Comparison of ENCODE assay signal across 23 cellular contexts in the genomic region with DNA sequence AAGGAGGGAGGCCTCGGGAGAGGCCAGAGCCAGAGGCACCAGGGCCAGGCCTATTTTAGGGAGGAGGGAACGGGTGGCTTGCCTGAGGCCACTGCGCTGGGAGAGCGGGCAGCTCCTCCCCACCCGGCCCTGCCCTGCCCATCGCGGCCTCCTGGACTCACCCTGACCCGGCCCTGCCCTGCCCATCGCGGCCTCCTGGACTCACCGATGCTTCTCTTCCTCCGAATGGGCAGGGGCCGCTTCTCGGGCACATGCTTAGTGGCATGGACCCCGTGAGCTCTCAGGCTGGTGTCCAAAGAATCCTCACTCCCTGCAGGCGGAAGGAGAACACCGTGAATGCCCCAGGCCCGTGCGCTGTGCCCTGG. TPM values are rescaled to one million over a fixed set of nuclear protein-coding genes. Genes with fewer than 3 reads are reported as not detected.
DNase-seq lines count a peak whose midpoint lies in the region; ATAC-seq and TF ChIP-seq lines count a peak whose summit lies in the region.
"Had no signal": no experiment of that assay in that cellular context is flagged by ENCODE, and none has a peak within 500 bp of the region (broad histone marks: within the 10 kb centered on the region; RNA-seq: fewer than 3 reads in every experiment).

No MANE protein-coding gene starts in this region.

- no peak overlapping the region for H4K8ac ChIP-seq in neuronal stem cell (ENCODE audit: low read depth, low read length)

- no peak overlapping the region for H3K4me2 ChIP-seq in neuronal stem cell (ENCODE audit: insufficient read depth, low read length, poor library complexity, severe bottlenecking)
- H3K4me2 ChIP-seq: PC-9 had no signal

- H2BK5ac ChIP-seq in neuronal stem cell (ENCODE audit: low read length) = no peak overlapping the region

- H3K4me3 ChIP-seq in endodermal cell (ENCODE audit: low read length) (no peak overlapping the region), neuronal stem cell (ENCODE audit: low read length in 2 of 2) (no peak overlapping the region), upper lobe of left lung (no peak overlapping the region)
- H3K4me3 ChIP-seq: adrenal gland, PC-9, SJCRH30 had no signal

- DNase-seq in activated naive CD4-positive, alpha-beta T cell treated with anti-CD3 and anti-CD28 coated beads, Interleukin-2, amount 50 U/mL, for 72 hours (ENCODE audit: low spot score in 2 of 2) = no peak
- no peak for DNase-seq in endodermal cell
- DNase-seq in neuronal stem cell (ENCODE audit: low spot score) = no peak
- peak in 1 of 2 donors; percentile 81 for DNase-seq in upper lobe of left lung
- no peak for DNase-seq in activated CD4-positive, alpha-beta T cell treated with anti-CD3 and anti-CD28 coated beads for 4 hours
- no peak for DNase-seq in stimulated activated CD4-positive, alpha-beta T cell treated with anti-CD3 and anti-CD28 coated beads, Interleukin-1b, Interleukin-23, amount 100 ng/mL, for 48 hours
- DNase-seq: activated CD4-positive, alpha-beta T cell treated with anti-CD3 and anti-CD28 coated beads for 1 hour; activated T-cell treated with anti-CD3 and anti-CD28 coated beads, Interleukin-2, amount 50 U/mL, for 4 hours; adrenal gland; CD4-positive, alpha-beta memory T cell; DMS153; head of caudate nucleus; NCI-H2081 treated with DMSO at 0.1 percent for 48 hours; NCI-H446 treated with DMSO at 0.1 percent for 48 hours; PC-9; SJCRH30; stimulated activated naive CD8-positive, alpha-beta T cell treated with anti-CD3 and anti-CD28 coated beads, Interleukin-15, Interleukin-2, amounts not matched to agents 100 U/mL and 50 U/mL, for 24 hours; T-helper 1 cell had no signal

- no peak for ATAC-seq in activated naive CD4-positive, alpha-beta T cell treated with anti-CD3 and anti-CD28 coated beads, Interleukin-2, amount 50 U/mL, for 72 hours
- ATAC-seq in upper lobe of left lung (ENCODE audit: low FRiP score in 2 of 2) (peak in 1 of 2 donors; percentile 14), HG02970 (IDR thresholded peaks at IDR 0.05; ENCODE audit: low FRiP score, unreplicated experiment) (no peak)
- ATAC-seq: activated T-cell treated with anti-CD3 and anti-CD28 coated beads, Interleukin-2, amount 50 U/mL, for 4 hours; HCT116; naive thymus-derived CD8-positive, alpha-beta T cell; stimulated activated naive CD8-positive, alpha-beta T cell treated with anti-CD3 and anti-CD28 coated beads, Interleukin-15, Interleukin-2, amounts not matched to agents 100 U/mL and 50 U/mL, for 24 hours had no signal

- H3K4ac ChIP-seq in neuronal stem cell (ENCODE audit: low read length) = no peak overlapping the region

- H4K91ac ChIP-seq in neuronal stem cell (ENCODE audit: low read depth, low read length, poor library complexity) = no peak overlapping the region

- H3K36me3 Mint-ChIP-seq in activated naive CD4-positive, alpha-beta T cell treated with anti-CD3 and anti-CD28 coated beads, Interleukin-2, amount 50 U/mL, for 24 hours = peaks cover 4% of the 10 kb centered on the region
- no peaks in the 10 kb centered on the region for H3K36me3 Mint-ChIP-seq in activated naive CD4-positive, alpha-beta T cell treated with anti-CD3 and anti-CD28 coated beads, Interleukin-2, amount 50 U/mL, for 72 hours
- peaks cover 7% of the 10 kb centered on the region for H3K36me3 Mint-ChIP-seq in endodermal cell (ENCODE audit: low read depth)
- H3K36me3 Mint-ChIP-seq: CD4-positive, alpha-beta memory T cell; naive thymus-derived CD8-positive, alpha-beta T cell had no signal

- WGBS in endodermal cell (ENCODE audit: insufficient coverage in 1 of 2, insufficient read length in 1 of 2), 2 experiments = 91 to 97% methylated on average over 5 to 19 of the region's 19 CpGs
- no CpG with 5 or more reads among the region's 19 CpGs for WGBS in neuronal stem cell (ENCODE audit: extremely low coverage in 2 of 2, insufficient read length in 2 of 2, insufficient replicate concordance in 1 of 2), 2 donors
- WGBS in upper lobe of left lung, 2 donors = 90 to 92% methylated on average over 2 to 14 of the region's 19 CpGs

- no peaks in the 10 kb centered on the region for H3K9me3 Mint-ChIP-seq in activated naive CD4-positive, alpha-beta T cell treated with anti-CD3 and anti-CD28 coated beads, Interleukin-2, amount 50 U/mL, for 24 hours
- no peaks in the 10 kb centered on the region for H3K9me3 Mint-ChIP-seq in activated naive CD4-positive, alpha-beta T cell treated with anti-CD3 and anti-CD28 coated beads, Interleukin-2, amount 50 U/mL, for 72 hours
- H3K9me3 Mint-ChIP-seq in endodermal cell = no peaks in the 10 kb centered on the region
- H3K9me3 Mint-ChIP-seq: activated T-cell treated with anti-CD3 and anti-CD28 coated beads, Interleukin-2, amount 50 U/mL, for 4 hours; CD4-positive, alpha-beta memory T cell; naive thymus-derived CD8-positive, alpha-beta T cell; type B pancreatic cell had no signal

- no peaks in the 10 kb centered on the region for H3K9me3 ChIP-seq in endodermal cell (ENCODE audit: control insufficient read depth, low read length)
- H3K9me3 ChIP-seq in neuronal stem cell (replicated peaks in 1 of 2; ENCODE audit: control insufficient read depth in 2 of 2, insufficient read depth in 1 of 2, low read depth in 1 of 2, low read length in 2 of 2) = no peaks in the 10 kb centered on the region
- no peaks in the 10 kb centered on the region for H3K9me3 ChIP-seq in upper lobe of left lung
- H3K9me3 ChIP-seq: adrenal gland, SJCRH30 had no signal

- H3K27ac ChIP-seq in endodermal cell (ENCODE audit: low read depth, low read length) (no peak overlapping the region), neuronal stem cell (replicated peaks; ENCODE audit: low read length) (no peak overlapping the region), upper lobe of left lung (peak overlapping the region in 3 of 4 donors; percentile 8 to 44 (median 40))
- H3K27ac ChIP-seq: adrenal gland, PC-9, SJCRH30 had no signal

- H3K4me1 ChIP-seq in endodermal cell (ENCODE audit: control insufficient read depth, insufficient read depth, low read length) (no peaks in the 10 kb centered on the region), neuronal stem cell (ENCODE audit: control insufficient read depth in 2 of 2, insufficient read depth in 1 of 2, low read depth in 1 of 2, low read length in 2 of 2) (peaks cover 5 to 18% of the 10 kb centered on the region in 2 donors), upper lobe of left lung (peaks cover 22 to 54% (median 35%) of the 10 kb centered on the region in 4 donors)

- H2AK5ac ChIP-seq in neuronal stem cell (ENCODE audit: low read depth, low read length) = peak overlapping the region; percentile 96

- peaks cover 13% of the 10 kb centered on the region for H3K27me3 Mint-ChIP-seq in activated naive CD4-positive, alpha-beta T cell treated with anti-CD3 and anti-CD28 coated beads, Interleukin-2, amount 50 U/mL, for 24 hours
- no peaks in the 10 kb centered on the region for H3K27me3 Mint-ChIP-seq in endodermal cell (ENCODE audit: insufficient read depth)

- H3K27ac Mint-ChIP-seq in activated naive CD4-positive, alpha-beta T cell treated with anti-CD3 and anti-CD28 coated beads, Interleukin-2, amount 50 U/mL, for 24 hours = peak overlapping the region; percentile 72
- no peak overlapping the region for H3K27ac Mint-ChIP-seq in activated naive CD4-positive, alpha-beta T cell treated with anti-CD3 and anti-CD28 coated beads, Interleukin-2, amount 50 U/mL, for 72 hours
- peak overlapping the region; percentile 64 for H3K27ac Mint-ChIP-seq in endodermal cell
- H3K27ac Mint-ChIP-seq: CD4-positive, alpha-beta memory T cell; naive thymus-derived CD8-positive, alpha-beta T cell; type B pancreatic cell had no signal

- H2BK15ac ChIP-seq in neuronal stem cell (ENCODE audit: low read length) = peak overlapping the region; percentile 49

- H2AFZ ChIP-seq in neuronal stem cell (ENCODE audit: low read length) = no peak overlapping the region
- H2AFZ ChIP-seq: PC-9 had no signal

- peaks cover 10% of the 10 kb centered on the region for H3K4me1 Mint-ChIP-seq in activated naive CD4-positive, alpha-beta T cell treated with anti-CD3 and anti-CD28 coated beads, Interleukin-2, amount 50 U/mL, for 24 hours
- H3K4me1 Mint-ChIP-seq in endodermal cell = peaks cover 11% of the 10 kb centered on the region

- H3K9ac ChIP-seq in endodermal cell (ENCODE audit: extremely low read depth, low read length, poor library complexity, severe bottlenecking) = no peak overlapping the region
- no peak overlapping the region for H3K9ac ChIP-seq in neuronal stem cell (ENCODE audit: low read depth, low read length, poor library complexity)

- H3K27me3 ChIP-seq in endodermal cell (ENCODE audit: control insufficient read depth, insufficient read depth, low read length, poor library complexity, severe bottlenecking) = peaks cover 35% of the 10 kb centered on the region
- peaks cover 0 to 54% (median 13%) of the 10 kb centered on the region in 3 experiments for H3K27me3 ChIP-seq in neuronal stem cell (ENCODE audit: control insufficient read depth in 3 of 3, insufficient read depth in 3 of 3, low read depth in 1 of 3, low read length in 3 of 3)
- peaks cover 0 to 8% (median 0%) of the 10 kb centered on the region in 4 donors for H3K27me3 ChIP-seq in upper lobe of left lung
- H3K27me3 ChIP-seq: adrenal gland, SJCRH30 had no signal

- H2BK12ac ChIP-seq in neuronal stem cell (ENCODE audit: low read length) = no peak overlapping the region

- H3K14ac ChIP-seq in neuronal stem cell (ENCODE audit: low read length) = peak overlapping the region; percentile 94

- no peak overlapping the region for H3K23ac ChIP-seq in neuronal stem cell (ENCODE audit: low read depth, low read length, poor library complexity)

- H2BK120ac ChIP-seq in neuronal stem cell (ENCODE audit: low read depth, low read length) = no peak overlapping the region

- TF ChIP-seq CTCF in endodermal cell (conservative IDR thresholded peaks at IDR 0.05) (no peak), upper lobe of left lung (IDR thresholded peaks at IDR 0.05) (no peak)

- H3K18ac ChIP-seq in neuronal stem cell (ENCODE audit: low read length) = peak overlapping the region; percentile 64

- no peaks in the 10 kb centered on the region for H3K36me3 ChIP-seq in endodermal cell (ENCODE audit: control insufficient read depth, insufficient read depth, low read length)
- no peaks in the 10 kb centered on the region for H3K36me3 ChIP-seq in neuronal stem cell (replicated peaks in 1 of 2; ENCODE audit: control insufficient read depth in 2 of 2, insufficient read depth in 2 of 2, low read length in 2 of 2)
- H3K36me3 ChIP-seq in upper lobe of left lung = peaks cover 0 to 25% (median 17%) of the 10 kb centered on the region in 4 donors
- H3K36me3 ChIP-seq: adrenal gland, SJCRH30 had no signal

- TF ChIP-seq POLR2A in upper lobe of left lung (IDR thresholded peaks at IDR 0.05) = no peak

- no peaks in the 10 kb centered on the region for H3K79me1 ChIP-seq in neuronal stem cell (ENCODE audit: low read depth, low read length)

- TF ChIP-seq EP300 in upper lobe of left lung (IDR thresholded peaks at IDR 0.05) = no peak

- H3K4me3 Mint-ChIP-seq in activated naive CD4-positive, alpha-beta T cell treated with anti-CD3 and anti-CD28 coated beads, Interleukin-2, amount 50 U/mL, for 24 hours = no peak overlapping the region
- no peak overlapping the region for H3K4me3 Mint-ChIP-seq in endodermal cell
- H3K4me3 Mint-ChIP-seq: activated T-cell treated with anti-CD3 and anti-CD28 coated beads, Interleukin-2, amount 50 U/mL, for 4 hours; CD4-positive, alpha-beta memory T cell; naive thymus-derived CD8-positive, alpha-beta T cell; type B pancreatic cell had no signal

RNA-seq across cellular contexts. Expression of gene PDGFA, which starts 7.5 kb away (rescaled TPM):
- 10 to 100 TPM in 1 of 2 donors, 1 to 10 TPM in 1; 8.4 to 11.7 TPM for total RNA-seq in activated naive CD4-positive, alpha-beta T cell treated with anti-CD3 and anti-CD28 coated beads, Interleukin-2, amount 50 U/mL, for 72 hours
- 10 to 100 TPM; 11.9 to 24.1 TPM for total RNA-seq in endodermal cell
- 7.7 TPM for polyA plus RNA-seq in endodermal cell (2013, experiment 1 of 2)
- polyA plus RNA-seq in endodermal cell (2013, experiment 2 of 2) = 5.3 TPM
- 6.2 TPM for polyA plus RNA-seq in neuronal stem cell (2013, experiment 1 of 2)
- polyA plus RNA-seq in neuronal stem cell (2013, experiment 2 of 2) = 5.7 TPM
- 10 to 100 TPM; 23.0 to 73.3 (median 44.6) TPM for total RNA-seq in upper lobe of left lung
- polyA plus RNA-seq: CD4-positive, alpha-beta memory T cell; naive thymus-derived CD8-positive, alpha-beta T cell had no signal

Comparison
In these comparisons a context has a peak if more than half of its experiments do, and no peak if none do; other contexts are left out.
1. H3K27ac Mint-ChIP-seq: peak in activated naive CD4-positive, alpha-beta T cell treated with anti-CD3 and anti-CD28 coated beads, Interleukin-2, amount 50 U/mL, for 24 hours (single experiment) and endodermal cell (single experiment); none in activated naive CD4-positive, alpha-beta T cell treated with anti-CD3 and anti-CD28 coated beads, Interleukin-2, amount 50 U/mL, for 72 hours (0 of 2).
2. H3K27ac ChIP-seq: peak in upper lobe of left lung (3 of 4); none in endodermal cell (single experiment) and neuronal stem cell (single experiment).